In the genomic region with DNA sequence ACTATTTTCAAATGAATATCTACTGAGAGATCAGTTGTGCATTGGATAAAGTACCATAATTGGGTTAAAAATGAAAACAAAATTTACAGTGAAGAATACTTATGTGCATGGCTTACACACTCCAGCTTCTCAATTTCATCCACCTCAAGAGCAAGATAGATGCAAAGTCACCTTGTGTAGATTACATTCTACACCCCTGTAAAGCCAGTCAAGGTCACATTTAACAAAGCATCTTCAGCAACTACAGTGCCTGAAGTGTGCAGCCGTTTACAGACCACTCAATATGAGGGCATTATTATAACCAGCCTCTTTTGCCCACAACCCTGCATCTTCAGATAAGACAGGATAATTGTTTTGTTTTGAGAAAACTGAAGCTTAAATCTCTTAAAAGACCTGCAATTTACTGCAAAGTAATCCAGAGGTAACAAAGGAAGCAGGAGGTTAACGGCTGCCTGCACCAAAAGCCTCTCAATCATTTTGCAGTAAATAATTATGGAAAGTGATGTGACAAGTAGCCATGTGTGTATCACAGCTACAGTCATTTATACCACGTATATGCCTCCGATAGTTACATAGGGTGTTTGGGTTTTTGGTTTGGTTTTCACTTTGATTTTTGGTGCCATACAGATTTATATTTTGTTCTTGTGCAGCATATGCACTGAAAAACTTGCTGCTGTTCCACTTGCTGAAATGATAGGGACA, we compare ENCODE assay signal across 9 cellular contexts. TPM values are rescaled to one million over a fixed set of nuclear protein-coding genes. Genes with fewer than 3 reads are reported as not detected.
DNase-seq lines count a peak whose midpoint lies in the region; TF ChIP-seq lines count a peak whose summit lies in the region.
"Had no signal": no experiment of that assay in that cellular context is flagged by ENCODE, and none has a peak within 500 bp of the region (broad histone marks: within the 10 kb centered on the region; RNA-seq: fewer than 3 reads in every experiment).

No MANE protein-coding gene starts in this region.

- TF ChIP-seq CTCF in GM12865 (IDR thresholded peaks at IDR 0.05; ENCODE audit: insufficient read depth, low read depth, low read length, missing control alignments), result no peak
- TF ChIP-seq CTCF in NB4 (IDR thresholded peaks at IDR 0.05; ENCODE audit: low read depth, low read length), result no peak
- no peak for TF ChIP-seq CTCF in colonic mucosa (IDR thresholded peaks at IDR 0.05)
- TF ChIP-seq CTCF in progenitor cell of endocrine pancreas (IDR thresholded peaks at IDR 0.05; ENCODE audit: unreplicated experiment), result no peak

- peaks cover 15% of the 10 kb centered on the region for H3K4me1 ChIP-seq in colonic mucosa

- peak overlapping the region; percentile 65 for H3K4me3 ChIP-seq in GM12865 (ENCODE audit: low read depth, low read length)
- peak overlapping the region; percentile 83 for H3K4me3 ChIP-seq in NB4 (ENCODE audit: low read depth, low read length)
- peak overlapping the region; percentile 6 for H3K4me3 ChIP-seq in colonic mucosa

- DNase-seq in GM12865 (ENCODE audit: low read depth) (no peak), NB4 (ENCODE audit: low read depth) (no peak), colonic mucosa (no peak), progenitor cell of endocrine pancreas (ENCODE audit: low spot score, unreplicated experiment) (no peak), retina (no peak), HUDEP-2 (lab: John Stamatoyannopoulos, UW; ENCODE audit: unreplicated experiment in 76 of 76) (no peak), COLO668 (lab: John Stamatoyannopoulos, UW; ENCODE audit: unreplicated experiment) (no peak)
- no peak for DNase-seq in effector CD8-positive, alpha-beta T cell (lab: John Stamatoyannopoulos, UW)
- DNase-seq: stimulated activated CD4-positive, alpha-beta T cell treated with anti-CD3 and anti-CD28 coated beads, Interleukin-15, amount 100 ng/mL, for 24 hours had no signal

- intact Hi-C loops in colonic mucosa (cut with DNase I), result no loop called here

- no peaks in the 10 kb centered on the region for H3K9me3 Mint-ChIP-seq in progenitor cell of endocrine pancreas (ENCODE audit: low read depth)

- H3K4me1 Mint-ChIP-seq in progenitor cell of endocrine pancreas (ENCODE audit: low read depth), result peaks cover 41% of the 10 kb centered on the region

- H3K36me3 ChIP-seq in colonic mucosa, result no peaks in the 10 kb centered on the region

- H3K27ac Mint-ChIP-seq in progenitor cell of endocrine pancreas, result no peak overlapping the region

- no peaks in the 10 kb centered on the region for H3K27me3 Mint-ChIP-seq in progenitor cell of endocrine pancreas

- H3K36me3 Mint-ChIP-seq in progenitor cell of endocrine pancreas (ENCODE audit: insufficient read depth), result peaks cover 11% of the 10 kb centered on the region

- H3K27me3 ChIP-seq in colonic mucosa, result no peaks in the 10 kb centered on the region

- H3K27ac ChIP-seq in colonic mucosa, result no peak overlapping the region

- H3K9ac ChIP-seq in colonic mucosa (ENCODE audit: low read depth in 2 of 2, low read length in 2 of 2), result no peak overlapping the region

- H3K4me3 Mint-ChIP-seq in progenitor cell of endocrine pancreas (ENCODE audit: low read depth), result peak overlapping the region; percentile 9

- no peak for TF ChIP-seq POLR2A in NB4 (IDR thresholded peaks at IDR 0.05; ENCODE audit: extremely low read depth, insufficient read length)

- H3K9me3 ChIP-seq in colonic mucosa, result no peaks in the 10 kb centered on the region

RNA-seq across cellular contexts. Expression of a gene that starts 4.9 kb away (rescaled TPM):
- total RNA-seq in colonic mucosa (10 to 100 TPM; 18.8 to 19.8 TPM), progenitor cell of endocrine pancreas (25.0 and 25.3 TPM in 2 replicates)

RNA-seq across cellular contexts. Expression of a gene that starts 32.6 kb away (rescaled TPM):
- total RNA-seq in colonic mucosa (100 to 1,000 TPM; 166 to 242 TPM), progenitor cell of endocrine pancreas (220 and 244 TPM in 2 replicates)

Comparison
In these comparisons a context has a peak if more than half of its experiments do, and no peak if none do; other contexts are left out.
1. H3K4me3 ChIP-seq: peak in every context shown above with its lines; median percentile 83 in NB4; 65 in GM12865; 6 in colonic mucosa.